34 cellular contexts compared by ENCODE assay signal in genomic region chr14:98853063-98853729, GRCh38.
"Had no signal": no experiment of that assay in that cellular context is flagged by ENCODE, and none has a peak within 500 bp of the region (broad histone marks: within the 10 kb centered on the region; RNA-seq: fewer than 3 reads in every experiment).

No MANE protein-coding gene starts in this region.

- H3K27ac ChIP-seq: ascending aorta, cardiac muscle cell, PC-9, RWPE1, VCaP had no signal

- DNase-seq: activated CD4-positive, alpha-beta memory T cell treated with anti-CD3 and anti-CD28 coated beads, Interleukin-2, amount 10 ng/mL, durations not matched to agents 7 days and 5 days; activated CD4-positive, alpha-beta T cell treated with anti-CD3 and anti-CD28 coated beads for 1 hour; activated CD4-positive, alpha-beta T cell treated with anti-CD3 and anti-CD28 coated beads for 48 hours; activated CD4-positive, CD25-positive, alpha-beta regulatory T cell; activated gamma-delta T cell; activated naive CD4-positive, alpha-beta T cell treated with Interleukin-2 at 50 U/mL for 16 hours; activated naive CD8-positive, alpha-beta T cell treated with anti-CD3 and anti-CD28 coated beads, Interleukin-2, amount 10 ng/mL, durations not matched to agents 7 days and 5 days; activated T-cell treated with anti-CD3 and anti-CD28 coated beads, Interleukin-2, amount 50 U/mL, for 24 hours; amygdala; NCI-H1092 treated with DMSO at 0.1 percent for 48 hours; NCI-H1417; NCI-H146; NCI-H187 treated with DMSO at 0.1 percent for 48 hours; NCI-H2081; NCI-H2171 treated with DMSO at 0.1 percent for 48 hours; NCI-H2227 treated with DMSO at 0.1 percent for 48 hours; NCI-H446; NCI-H510A treated with DMSO at 0.1 percent for 48 hours; NCI-H69; NCI-H82; PC-9; SIG-M5; SW 1271; T-helper 1 cell; T-helper 2 cell; T-helper 9 cell had no signal

- H3K27me3 Mint-ChIP-seq: activated naive CD4-positive, alpha-beta T cell treated with anti-CD3 and anti-CD28 coated beads, Interleukin-2, amount 50 U/mL, for 24 hours; activated naive CD8-positive, alpha-beta T cell treated with anti-CD3 and anti-CD28 coated beads, Interleukin-2, amount 10 ng/mL, durations not matched to agents 7 days and 5 days; activated T-cell treated with anti-CD3 and anti-CD28 coated beads, Interleukin-2, amount 50 U/mL, for 24 hours had no signal

- H3K4me1 Mint-ChIP-seq: activated CD4-positive, alpha-beta memory T cell treated with anti-CD3 and anti-CD28 coated beads, Interleukin-2, amount 10 ng/mL, durations not matched to agents 7 days and 5 days; activated naive CD4-positive, alpha-beta T cell treated with anti-CD3 and anti-CD28 coated beads, Interleukin-2, amount 50 U/mL, for 24 hours; activated naive CD8-positive, alpha-beta T cell treated with anti-CD3 and anti-CD28 coated beads, Interleukin-2, amount 10 ng/mL, durations not matched to agents 7 days and 5 days had no signal

- H3K4me1 ChIP-seq: ascending aorta had no signal

- H3K4me3 ChIP-seq: ascending aorta, cardiac muscle cell, K562, PC-9 had no signal

- H3K4me3 Mint-ChIP-seq: activated CD4-positive, alpha-beta memory T cell treated with anti-CD3 and anti-CD28 coated beads, Interleukin-2, amount 10 ng/mL, durations not matched to agents 7 days and 5 days; activated naive CD4-positive, alpha-beta T cell treated with anti-CD3 and anti-CD28 coated beads, Interleukin-2, amount 50 U/mL, for 24 hours; activated naive CD8-positive, alpha-beta T cell treated with anti-CD3 and anti-CD28 coated beads, Interleukin-2, amount 10 ng/mL, durations not matched to agents 7 days and 5 days; activated T-cell treated with anti-CD3 and anti-CD28 coated beads, Interleukin-2, amount 50 U/mL, for 24 hours had no signal

- ATAC-seq: K562, Right ventricle myocardium inferior had no signal

- H3K27ac Mint-ChIP-seq: activated CD4-positive, alpha-beta memory T cell treated with anti-CD3 and anti-CD28 coated beads, Interleukin-2, amount 10 ng/mL, durations not matched to agents 7 days and 5 days; activated naive CD4-positive, alpha-beta T cell treated with anti-CD3 and anti-CD28 coated beads, Interleukin-2, amount 50 U/mL, for 24 hours; activated naive CD8-positive, alpha-beta T cell treated with anti-CD3 and anti-CD28 coated beads, Interleukin-2, amount 10 ng/mL, durations not matched to agents 7 days and 5 days; activated T-cell treated with anti-CD3 and anti-CD28 coated beads, Interleukin-2, amount 50 U/mL, for 24 hours; activated T-helper 2 cell treated with anti-CD3 and anti-CD28 coated beads, Interferon-gamma antibody, Interleukin-2, Interleukin-4, amounts not matched to agents 10 μg/mL and 5 μg/mL and 100 μg/mL, durations not matched to agents 14 hours and 24 hours and 36 hours had no signal

- H3K9me3 Mint-ChIP-seq: activated CD4-positive, alpha-beta memory T cell treated with anti-CD3 and anti-CD28 coated beads, Interleukin-2, amount 10 ng/mL, durations not matched to agents 7 days and 5 days; activated naive CD4-positive, alpha-beta T cell treated with anti-CD3 and anti-CD28 coated beads, Interleukin-2, amount 50 U/mL, for 24 hours; activated naive CD8-positive, alpha-beta T cell treated with anti-CD3 and anti-CD28 coated beads, Interleukin-2, amount 10 ng/mL, durations not matched to agents 7 days and 5 days; activated T-cell treated with anti-CD3 and anti-CD28 coated beads, Interleukin-2, amount 50 U/mL, for 24 hours; activated T-helper 2 cell treated with anti-CD3 and anti-CD28 coated beads, Interferon-gamma antibody, Interleukin-2, Interleukin-4, amounts not matched to agents 10 μg/mL and 5 μg/mL and 100 μg/mL, durations not matched to agents 14 hours and 24 hours and 36 hours had no signal

- H3K36me3 ChIP-seq: ascending aorta, cardiac muscle cell had no signal

- H3K27me3 ChIP-seq: ascending aorta, cardiac muscle cell had no signal

- H3K36me3 Mint-ChIP-seq: activated naive CD8-positive, alpha-beta T cell treated with anti-CD3 and anti-CD28 coated beads, Interleukin-2, amount 10 ng/mL, durations not matched to agents 7 days and 5 days had no signal
